1 cellular context compared by ENCODE assay signal in genomic region chr1:112637257-112638108, GRCh38.
TF ChIP-seq lines count a peak whose summit lies in the region.

No MANE protein-coding gene starts in this region.

TF ChIP-seq in HepG2, 621 proteins besides CTCF, POLR2A, EP300 and RAD21 (continued from another document):
- no peak for TF ChIP-seq PRDM15 (CRISPR knock-in tag; IDR thresholded peaks at IDR 0.05)
- TF ChIP-seq TEAD3 (CRISPR knock-in tag; optimal IDR thresholded peaks at IDR 0.05; ENCODE audit: borderline replicate concordance) = peak; percentile 59
- peak; percentile 76 for TF ChIP-seq FOXP1 (IDR thresholded peaks at IDR 0.05)
- peak; percentile 71 for TF ChIP-seq FOXP1 (CRISPR knock-in tag; IDR thresholded peaks at IDR 0.05)
- TF ChIP-seq ZBTB26 (CRISPR knock-in tag; IDR thresholded peaks at IDR 0.05; ENCODE audit: borderline replicate concordance) = no peak
- no peak for TF ChIP-seq SKIL (CRISPR knock-in tag; IDR thresholded peaks at IDR 0.05; ENCODE audit: borderline replicate concordance)
- no peak for TF ChIP-seq ZNF224 (CRISPR knock-in tag; IDR thresholded peaks at IDR 0.05)
- TF ChIP-seq YEATS2 (CRISPR knock-in tag; IDR thresholded peaks at IDR 0.05; ENCODE audit: borderline replicate concordance) = no peak
- peak; percentile 40; the same call in 1 of the 2 replicates for TF ChIP-seq ARID5B (CRISPR knock-in tag; IDR thresholded peaks at IDR 0.05)
- no peak for TF ChIP-seq E2F1 (CRISPR knock-in tag; IDR thresholded peaks at IDR 0.05)
- 0 out of 2 replicates have a peak, but pooled peaks have one; percentile 29 for TF ChIP-seq ZSCAN5A (CRISPR knock-in tag; IDR thresholded peaks at IDR 0.05; ENCODE audit: borderline replicate concordance)
- TF ChIP-seq SIX4 (CRISPR knock-in tag; IDR thresholded peaks at IDR 0.05) = no peak
- no peak for TF ChIP-seq MTERF4 (CRISPR knock-in tag; IDR thresholded peaks at IDR 0.05)
- TF ChIP-seq ZNF296 (CRISPR knock-in tag; conservative IDR thresholded peaks at IDR 0.05) = no peak
- TF ChIP-seq ZNF24 (IDR thresholded peaks at IDR 0.05) = peak; percentile 71; the same call in 1 of the 2 replicates
- TF ChIP-seq NFKBIZ (CRISPR knock-in tag; IDR thresholded peaks at IDR 0.05) = no peak
- no peak for TF ChIP-seq SOX6 (IDR thresholded peaks at IDR 0.05)
- TF ChIP-seq SOX6 (CRISPR knock-in tag; IDR thresholded peaks at IDR 0.05) = peak; percentile 71
- no peak for TF ChIP-seq NFE2 (CRISPR knock-in tag; IDR thresholded peaks at IDR 0.05)
- peak; percentile 37 for TF ChIP-seq ASH2L (IDR thresholded peaks at IDR 0.05; ENCODE audit: insufficient read length, low read depth, low read length)
- no peak for TF ChIP-seq ZNF501 (CRISPR knock-in tag; IDR thresholded peaks at IDR 0.05)
